In the genomic region with DNA sequence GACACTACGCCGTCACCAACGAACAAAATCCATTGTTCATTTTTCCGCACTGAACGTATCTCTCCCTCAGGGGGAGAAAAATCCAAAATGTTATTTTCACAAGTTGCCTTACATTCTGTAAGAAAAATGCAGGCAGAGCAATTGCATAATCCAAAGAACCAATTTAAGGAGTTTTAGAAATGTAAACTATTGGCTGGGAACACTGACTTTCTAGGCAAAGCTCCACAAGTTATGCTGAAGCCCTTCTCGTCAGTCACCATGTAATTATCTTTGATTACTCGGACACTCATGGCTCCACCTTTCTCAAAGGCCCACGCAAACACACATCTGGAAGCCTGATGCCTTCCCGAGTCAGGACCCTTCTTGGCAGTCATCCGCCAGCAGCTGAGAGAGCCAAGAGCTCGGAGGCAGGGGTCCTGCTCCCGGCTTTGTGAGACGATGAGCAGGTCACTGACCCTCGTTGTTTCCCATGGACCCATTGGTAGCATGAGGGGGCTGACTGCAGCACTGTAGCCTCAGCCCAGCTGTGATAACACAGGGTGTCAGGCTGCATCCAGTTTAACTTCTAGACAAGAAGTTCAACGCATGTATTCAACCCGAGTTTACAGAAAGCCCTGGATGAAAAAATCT, we compare ENCODE assay signal across 1 cellular context.
TF ChIP-seq lines count a peak whose summit lies in the region.

No MANE protein-coding gene starts in this region.

TF ChIP-seq in H1, 55 proteins besides CTCF, POLR2A, EP300 and RAD21:
- TF ChIP-seq FOSL1 (IDR thresholded peaks at IDR 0.05; ENCODE audit: insufficient read depth, low read depth, low read length) (no peak), KDM4A (IDR thresholded peaks at IDR 0.05; ENCODE audit: low read depth, low read length, severe bottlenecking) (no peak), HDAC6 (IDR thresholded peaks at IDR 0.05; ENCODE audit: low read depth, low read length) (no peak), CHD2 (IDR thresholded peaks at IDR 0.05; ENCODE audit: low read length) (no peak), RXRA (IDR thresholded peaks at IDR 0.05; ENCODE audit: insufficient read depth, low read depth, low read length) (no peak), EGR1 (IDR thresholded peaks at IDR 0.05; ENCODE audit: borderline replicate concordance, low read depth, low read length) (no peak), SP2 (IDR thresholded peaks at IDR 0.05; ENCODE audit: low read length) (no peak), CEBPB (IDR thresholded peaks at IDR 0.05; ENCODE audit: low read depth, low read length) (no peak), YY1 (IDR thresholded peaks at IDR 0.05; ENCODE audit: low read depth, low read length) (no peak), EZH2 (IDR thresholded peaks at IDR 0.05; ENCODE audit: low read depth, low read length, severe bottlenecking) (no peak), JUND (IDR thresholded peaks at IDR 0.05; ENCODE audit: low read length) (no peak)
